8 cellular contexts compared by ENCODE assay signal in the genomic region with DNA sequence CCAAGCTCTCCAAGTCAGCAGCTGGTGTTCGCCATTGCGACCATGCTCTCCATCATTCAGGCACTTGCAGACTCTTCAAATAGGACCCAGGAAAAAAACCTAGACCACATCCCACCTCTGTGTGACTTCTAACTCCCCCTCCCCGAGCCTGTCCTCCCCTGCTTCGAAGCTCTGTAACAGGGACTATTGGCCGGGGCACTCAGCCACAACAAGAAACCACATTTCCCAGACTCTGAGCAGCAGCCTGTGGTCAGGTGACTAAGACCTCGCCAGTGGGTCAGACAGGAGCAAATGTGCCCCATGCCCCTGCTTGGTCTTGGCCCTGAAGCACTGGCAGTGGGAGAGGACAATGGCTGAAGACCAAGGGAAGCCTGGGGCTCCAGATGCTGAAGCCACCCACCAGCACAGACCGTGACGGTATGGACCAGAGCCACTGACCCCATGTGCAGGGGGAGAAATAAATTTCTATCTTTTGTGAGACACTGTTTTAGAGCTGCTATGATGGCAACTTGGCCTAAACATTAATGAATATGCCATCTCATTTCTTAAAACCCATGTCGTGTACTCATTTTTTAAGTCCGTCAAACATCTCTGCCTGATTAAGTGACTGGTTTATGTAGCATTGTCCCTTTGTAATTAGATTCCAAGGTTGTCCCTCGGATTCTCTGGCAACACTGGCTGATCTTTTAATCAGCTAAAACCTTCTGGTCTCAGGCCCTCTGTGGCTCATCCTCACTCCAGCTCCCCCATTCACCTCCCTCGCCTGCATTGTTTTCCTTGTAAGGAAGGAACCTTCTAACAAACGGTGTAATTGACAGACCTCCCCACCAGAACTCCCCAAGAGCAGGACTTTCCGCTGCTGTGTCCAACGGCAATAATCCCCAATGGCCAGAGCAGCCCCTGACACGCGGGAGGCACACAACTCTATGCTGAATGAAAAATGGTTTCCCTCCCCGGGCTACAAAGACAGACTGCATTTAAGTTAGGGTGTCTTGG.
A peak's percentile ranks its signal among the peaks of the same experiment; 100 is the strongest.
DNase-seq lines count a peak whose midpoint lies in the region; ATAC-seq, FAIRE-seq and TF ChIP-seq lines count a peak whose summit lies in the region.

No MANE protein-coding gene starts in this region.

- no peak overlapping the region for H3K9ac ChIP-seq in HUES64 (ENCODE audit: low read depth, low read length)
- peak overlapping the region in 1 of 2 experiments; percentile 75 for H3K9ac ChIP-seq in K562 (ENCODE audit: insufficient read depth in 1 of 2, low read depth in 2 of 2, low read length in 2 of 2)
- peak overlapping the region; percentile 13 for H3K9ac ChIP-seq in smooth muscle cell (ENCODE audit: low read depth)

- H2AFZ ChIP-seq in K562 (ENCODE audit: low read depth, low read length), result no peak overlapping the region
- H2AFZ ChIP-seq in smooth muscle cell (ENCODE audit: low read depth), result no peak overlapping the region

- TF ChIP-seq EP300 in K562 (IDR thresholded peaks at IDR 0.05; ENCODE audit: low read length), result peak; percentile 39; the same call in 1 of the 2 replicates

- 75% methylated on average over 18 of the region's 18 CpGs for WGBS in HUES64
- WGBS in K562 (ENCODE audit: insufficient coverage, low coverage, missing lambda C conversion rate), result 36% methylated on average over 17 of the region's 18 CpGs
- 57% methylated on average over 18 of the region's 18 CpGs for WGBS in smooth muscle cell (ENCODE audit: low lambda C conversion rate)

- no peaks in the 10 kb centered on the region for H3K9me1 ChIP-seq in K562 (ENCODE audit: control insufficient read depth, insufficient read depth, low read length)

- H4K20me1 ChIP-seq in K562 (replicated peaks; ENCODE audit: control insufficient read depth, insufficient read depth, low read length) (peaks cover 26% of the 10 kb centered on the region), smooth muscle cell (ENCODE audit: low read depth) (peaks cover 39% of the 10 kb centered on the region)

- in situ Hi-C loops in K562 (cut with MboI), result no loop called here

- H3K36me3 ChIP-seq in HUES64 (ENCODE audit: insufficient read depth, low read length), result peaks cover 25% of the 10 kb centered on the region
- peaks cover 15% of the 10 kb centered on the region; the same call in 2 of the 3 replicates for H3K36me3 ChIP-seq in K562 (ENCODE audit: control insufficient read depth, insufficient read depth, low read length)
- no peaks in the 10 kb centered on the region for H3K36me3 ChIP-seq in smooth muscle cell (ENCODE audit: low read depth)
- peaks cover 32% of the 10 kb centered on the region for H3K36me3 ChIP-seq in MG63

- FAIRE-seq in D721Med (lab: Jason Lieb, UNC) (peak; percentile 6), K562 (lab: Jason Lieb, UNC) (peak; percentile 89)

- H3K4me2 ChIP-seq in K562 (ENCODE audit: insufficient read depth, low read length), result peak overlapping the region; percentile 27; the same call in 1 of the 2 replicates
- H3K4me2 ChIP-seq in smooth muscle cell, result peak overlapping the region; percentile 8

- POLR2A ChIA-PET in K562 (lab: Yijun Ruan, JAX), result interaction anchor here (1.0 kb wide), 1 partner anchor 29 kb away, joined by 4 read pairs; no protein-coding TSS in a partner anchor

- H3K79me2 ChIP-seq in K562 (ENCODE audit: control insufficient read depth, insufficient read depth, low read length) (peaks cover 59% of the 10 kb centered on the region), smooth muscle cell (ENCODE audit: low read depth) (peaks cover 67% of the 10 kb centered on the region)

- TF ChIP-seq CTCF in D721Med (IDR thresholded peaks at IDR 0.05; ENCODE audit: insufficient read depth, missing control alignments) (no peak), K562 (IDR thresholded peaks at IDR 0.05 in 2 of 3, conservative IDR thresholded peaks at IDR 0.05 in 1 of 3; ENCODE audit: insufficient read depth in 2 of 3, low read depth in 1 of 3, low read length in 3 of 3) (peak in 1 of 3 experiments; percentile 13; a peak in 2 of 6 replicates), smooth muscle cell (IDR thresholded peaks at IDR 0.05; ENCODE audit: borderline replicate concordance, insufficient read depth, poor library complexity, severe bottlenecking) (no peak)

- DNase-seq in D721Med (ENCODE audit: insufficient read length, low spot score) (peak; percentile 46), K562 (ENCODE audit: extremely low read depth in 1 of 4, low spot score in 3 of 4) (peak; percentile 26 to 69 (median 50)), smooth muscle cell (lab: John Stamatoyannopoulos, UW; ENCODE audit: unreplicated experiment) (no peak), RPMI8226 (no peak), MG63 (no peak)

- peaks cover 64% of the 10 kb centered on the region for H3K4me1 ChIP-seq in HUES64 (ENCODE audit: insufficient read depth, low read length)
- H3K4me1 ChIP-seq in K562 (replicated peaks in 1 of 2; ENCODE audit: control insufficient read depth in 2 of 2, insufficient read depth in 2 of 2, low read length in 2 of 2), result peaks cover 46 to 48% of the 10 kb centered on the region in 2 experiments
- peaks cover 61% of the 10 kb centered on the region for H3K4me1 ChIP-seq in smooth muscle cell (ENCODE audit: low read depth)

- H3K9me3 ChIP-seq in HUES64 (ENCODE audit: insufficient read depth, low read depth, low read length) (no peaks in the 10 kb centered on the region), K562 (replicated peaks; ENCODE audit: control insufficient read depth, insufficient read depth, low read depth, low read length) (no peaks in the 10 kb centered on the region), smooth muscle cell (replicated peaks; ENCODE audit: low read depth) (no peaks in the 10 kb centered on the region), MG63 (no peaks in the 10 kb centered on the region)

- TF ChIP-seq RAD21 in K562 (CRISPR knock-in tag; conservative IDR thresholded peaks at IDR 0.05 in 1 of 2, IDR thresholded peaks at IDR 0.05 in 1 of 2), result no peak

- TF ChIP-seq POLR2A in K562 (conservative IDR thresholded peaks at IDR 0.05), result no peak

- peak; percentile 35 for ATAC-seq in GM21360 (IDR thresholded peaks at IDR 0.05; ENCODE audit: unreplicated experiment)
- peak; percentile 62 for ATAC-seq in K562
- ATAC-seq in HG02970 (IDR thresholded peaks at IDR 0.05; ENCODE audit: low FRiP score, unreplicated experiment), result no peak

- CTCF ChIA-PET in K562 (lab: Yijun Ruan, JAX; ENCODE audit: low intra/inter-chr PET ratio), result no interaction called here

- H3K4me3 ChIP-seq in HUES64 (ENCODE audit: low read length), result no peak overlapping the region
- no peak overlapping the region for H3K4me3 ChIP-seq in K562
- H3K4me3 ChIP-seq in smooth muscle cell, result no peak overlapping the region
- no peak overlapping the region for H3K4me3 ChIP-seq in MG63

- H3K27ac ChIP-seq in HUES64 (ENCODE audit: low read depth, low read length), result peak overlapping the region; percentile 6; the same call in 1 of the 2 replicates
- H3K27ac ChIP-seq in K562 (ENCODE audit: extremely low read depth, low read depth, low read length), result peak overlapping the region; percentile 81; the same call in 2 of the 3 replicates
- peak overlapping the region; percentile 92 for H3K27ac ChIP-seq in smooth muscle cell (ENCODE audit: low read depth)

- H3K27me3 ChIP-seq in HUES64 (ENCODE audit: insufficient read depth, low read length), result no peaks in the 10 kb centered on the region
- no peaks in the 10 kb centered on the region for H3K27me3 ChIP-seq in K562 (ENCODE audit: control insufficient read depth in 2 of 2, insufficient read depth in 2 of 2, low read length in 2 of 2)
- no peaks in the 10 kb centered on the region for H3K27me3 ChIP-seq in smooth muscle cell (ENCODE audit: low read depth)
- H3K27me3 ChIP-seq in MG63, result no peaks in the 10 kb centered on the region

- intact Hi-C loops in K562 (cut with micrococcal nuclease), result loop anchor here (5.0 kb wide), 1 partner anchor 94 kb away; no protein-coding TSS in a partner anchor

- no TSS peak for BruUV-seq in K562 (replicated peaks; lab: Mats Ljungman, UMichigan)

- peaks cover 11% of the 10 kb centered on the region for H3F3A ChIP-seq in smooth muscle cell (ENCODE audit: low read depth)

TF ChIP-seq in K562, 482 proteins besides CTCF, POLR2A, EP300 and RAD21 (continues in another document):
- TF ChIP-seq ARID1B (IDR thresholded peaks at IDR 0.05), result peak; percentile 76
- 0 out of 2 replicates have a peak, but pooled peaks have one; percentile 26 for TF ChIP-seq BACH1 (tag; IDR thresholded peaks at IDR 0.05)
- peak; percentile 56 for TF ChIP-seq POLR2AphosphoS5 (IDR thresholded peaks at IDR 0.05; ENCODE audit: control insufficient read depth, insufficient read depth, low read depth, low read length)
- TF ChIP-seq, protein P1, sequence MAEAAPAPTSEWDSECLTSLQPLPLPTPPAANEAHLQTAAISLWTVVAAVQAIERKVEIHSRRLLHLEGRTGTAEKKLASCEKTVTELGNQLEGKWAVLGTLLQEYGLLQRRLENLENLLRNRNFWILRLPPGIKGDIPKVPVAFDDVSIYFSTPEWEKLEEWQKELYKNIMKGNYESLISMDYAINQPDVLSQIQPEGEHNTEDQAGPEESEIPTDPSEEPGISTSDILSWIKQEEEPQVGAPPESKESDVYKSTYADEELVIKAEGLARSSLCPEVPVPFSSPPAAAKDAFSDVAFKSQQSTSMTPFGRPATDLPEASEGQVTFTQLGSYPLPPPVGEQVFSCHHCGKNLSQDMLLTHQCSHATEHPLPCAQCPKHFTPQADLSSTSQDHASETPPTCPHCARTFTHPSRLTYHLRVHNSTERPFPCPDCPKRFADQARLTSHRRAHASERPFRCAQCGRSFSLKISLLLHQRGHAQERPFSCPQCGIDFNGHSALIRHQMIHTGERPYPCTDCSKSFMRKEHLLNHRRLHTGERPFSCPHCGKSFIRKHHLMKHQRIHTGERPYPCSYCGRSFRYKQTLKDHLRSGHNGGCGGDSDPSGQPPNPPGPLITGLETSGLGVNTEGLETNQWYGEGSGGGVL (CRISPR knock-in tag; IDR thresholded peaks at IDR 0.05), result no peak
- peak; percentile 32; the same call in 1 of the 2 replicates for TF ChIP-seq KLF16 (IDR thresholded peaks at IDR 0.05)

Comparison
In these comparisons a context has a peak if more than half of its experiments do, and no peak if none do; other contexts are left out.
1. DNase-seq: peak in D721Med (single experiment) and K562 (4 of 4); none in smooth muscle cell (single experiment), RPMI8226 (single experiment) and MG63 (single experiment).
2. H3K27ac ChIP-seq: peak in every context shown above with its lines; median percentile 92 in smooth muscle cell; 81 in K562; 6 in HUES64.